17 cellular contexts compared by ENCODE assay signal in genomic region chr11:126414615-126415014, GRCh38. TPM values are rescaled to one million over a fixed set of nuclear protein-coding genes. Genes with fewer than 3 reads are reported as not detected.
DNase-seq lines count a peak whose midpoint lies in the region; ATAC-seq and TF ChIP-seq lines count a peak whose summit lies in the region.
"Had no signal": no experiment of that assay in that cellular context is flagged by ENCODE, and none has a peak within 500 bp of the region (broad histone marks: within the 10 kb centered on the region; RNA-seq: fewer than 3 reads in every experiment).

No MANE protein-coding gene starts in this region.

- no peak overlapping the region for H3K4me3 Mint-ChIP-seq in progenitor cell of endocrine pancreas (ENCODE audit: low read depth)
- H3K4me3 Mint-ChIP-seq: WTC11 had no signal

- CTCF ChIA-PET in mammary epithelial cell (lab: Charles Lee; ENCODE audit: low non-redundant PET) = no interaction called here

- no peak for TF ChIP-seq POLR2A in breast epithelium (IDR thresholded peaks at IDR 0.05)

- H3K27me3 ChIP-seq in breast epithelium (no peaks in the 10 kb centered on the region), mammary epithelial cell (ENCODE audit: insufficient read depth, low read length) (no peaks in the 10 kb centered on the region), left ventricle myocardium inferior (ENCODE audit: low read depth) (no peaks in the 10 kb centered on the region)
- H3K27me3 ChIP-seq: cardiac muscle cell, neutrophil had no signal

- peak overlapping the region; percentile 83 for H3K27ac Mint-ChIP-seq in progenitor cell of endocrine pancreas
- H3K27ac Mint-ChIP-seq: WTC11 had no signal

- H3K36me3 Mint-ChIP-seq in progenitor cell of endocrine pancreas (ENCODE audit: insufficient read depth) = peaks cover 4% of the 10 kb centered on the region

- H3K36me3 ChIP-seq in breast epithelium = no peaks in the 10 kb centered on the region
- peaks cover 3% of the 10 kb centered on the region for H3K36me3 ChIP-seq in mammary epithelial cell (ENCODE audit: insufficient read depth, low read length)
- peaks cover 13% of the 10 kb centered on the region for H3K36me3 ChIP-seq in left ventricle myocardium inferior
- no peaks in the 10 kb centered on the region for H3K36me3 ChIP-seq in urinary bladder (ENCODE audit: insufficient read depth)

- intact Hi-C loops in breast epithelium (cut with DNase I; ENCODE audit: low total_unique reads) (no loop called here), mammary epithelial cell (cut with micrococcal nuclease) (no loop called here), left ventricle myocardium inferior (cut with micrococcal nuclease) (no loop called here)

- H3K9me3 ChIP-seq in breast epithelium (no peaks in the 10 kb centered on the region), mammary epithelial cell (replicated peaks; ENCODE audit: insufficient read depth, low read length) (no peaks in the 10 kb centered on the region), left ventricle myocardium inferior (replicated peaks) (no peaks in the 10 kb centered on the region)
- H3K9me3 ChIP-seq: neutrophil had no signal

- H3K9me3 Mint-ChIP-seq in progenitor cell of endocrine pancreas (ENCODE audit: low read depth) = no peaks in the 10 kb centered on the region
- H3K9me3 Mint-ChIP-seq: WTC11 had no signal

- 87% methylated on average over 5 of the region's 5 CpGs for WGBS in mammary epithelial cell (ENCODE audit: low coverage, missing lambda C conversion rate)
- 42% methylated on average over 5 of the region's 5 CpGs for WGBS in urinary bladder

- no peak for TF ChIP-seq CTCF in breast epithelium (IDR thresholded peaks at IDR 0.05)
- TF ChIP-seq CTCF in mammary epithelial cell (conservative IDR thresholded peaks at IDR 0.05 in 1 of 2, IDR thresholded peaks at IDR 0.05 in 1 of 2; ENCODE audit: extremely low read depth in 1 of 2, insufficient read depth in 1 of 2, low read depth in 1 of 2, low read length in 2 of 2) = no peak
- TF ChIP-seq CTCF in left ventricle myocardium inferior (IDR thresholded peaks at IDR 0.05; ENCODE audit: borderline replicate concordance) = no peak
- no peak for TF ChIP-seq CTCF in progenitor cell of endocrine pancreas (IDR thresholded peaks at IDR 0.05; ENCODE audit: unreplicated experiment)

- H4K20me1 ChIP-seq in mammary epithelial cell (ENCODE audit: insufficient read depth, low read length) = no peaks in the 10 kb centered on the region

- H3K27ac ChIP-seq in breast epithelium = peak overlapping the region; percentile 79 to 90
- no peak overlapping the region for H3K27ac ChIP-seq in mammary epithelial cell (ENCODE audit: insufficient read depth, low read depth, low read length)
- H3K27ac ChIP-seq in left ventricle myocardium inferior (replicated peaks) = peak overlapping the region; percentile 91
- peak overlapping the region; percentile 75 for H3K27ac ChIP-seq in urinary bladder (ENCODE audit: low read depth)
- H3K27ac ChIP-seq: 22Rv1, cardiac muscle cell, neutrophil had no signal

- no peak for ATAC-seq in HG03565 (IDR thresholded peaks at IDR 0.05; ENCODE audit: unreplicated experiment)
- ATAC-seq: WTC11 had no signal

- BruUV-seq in mammary epithelial cell (replicated peaks; lab: Mats Ljungman, UMichigan) = no TSS peak

- no peak overlapping the region for H3K4me2 ChIP-seq in mammary epithelial cell (ENCODE audit: insufficient read depth, low read depth, low read length)

- no peak overlapping the region for H3K9ac ChIP-seq in mammary epithelial cell (ENCODE audit: insufficient read depth, low read length)

- in situ Hi-C loops in mammary epithelial cell (cut with MboI; ENCODE audit: low sequenced_read_pairs in 2 of 2) = loop anchor here in 1 of 2 donors (25.0 kb wide), 1 partner anchor 102 kb away; the partner anchor contains the start of gene DCPS

- peaks cover 2% of the 10 kb centered on the region for H3K4me1 Mint-ChIP-seq in progenitor cell of endocrine pancreas (ENCODE audit: low read depth)

- dilution Hi-C loops in mammary epithelial cell (cut with HindIII; ENCODE audit: low sequenced_read_pairs) = no loop called here

- DNase-seq in breast epithelium (ENCODE audit: low spot score in 2 of 2) = no peak
- no peak for DNase-seq in mammary epithelial cell
- no peak for DNase-seq in left ventricle myocardium inferior
- DNase-seq in progenitor cell of endocrine pancreas (ENCODE audit: low spot score, unreplicated experiment) = no peak
- DNase-seq in stimulated activated naive CD4-positive, alpha-beta T cell treated with Interleukin-2 at 50 U/mL for 16 hours (lab: John Stamatoyannopoulos, UW) = no peak
- DNase-seq in stimulated activated CD4-positive, alpha-beta T cell treated with anti-CD3 and anti-CD28 coated beads, Interleukin-4, amount 100 ng/mL, for 4 hours = no peak
- DNase-seq: activated naive CD4-positive, alpha-beta T cell; NCI-H146; NCI-H510A treated with DMSO at 0.1 percent for 48 hours; stimulated activated CD4-positive, alpha-beta T cell treated with anti-CD3 and anti-CD28 coated beads, Interleukin-12 subunit alpha, Interleukin-12 subunit beta, amount 100 ng/mL, for 4 hours; SW 1271 had no signal

- H3K27me3 Mint-ChIP-seq in progenitor cell of endocrine pancreas = peaks cover 9% of the 10 kb centered on the region

- peaks cover 16 to 23% of the 10 kb centered on the region in 2 donors for H3K4me1 ChIP-seq in breast epithelium
- peaks cover 11% of the 10 kb centered on the region for H3K4me1 ChIP-seq in mammary epithelial cell (ENCODE audit: insufficient read depth, low read length)
- peaks cover 83% of the 10 kb centered on the region for H3K4me1 ChIP-seq in left ventricle myocardium inferior
- no peaks in the 10 kb centered on the region for H3K4me1 ChIP-seq in urinary bladder (ENCODE audit: insufficient read depth)

- no peak overlapping the region for H2AFZ ChIP-seq in mammary epithelial cell (ENCODE audit: low read depth, low read length)

- H3K79me2 ChIP-seq in mammary epithelial cell (ENCODE audit: insufficient read depth, low read length) = no peaks in the 10 kb centered on the region

- H3K4me3 ChIP-seq in breast epithelium (no peak overlapping the region), mammary epithelial cell (replicated peaks in 1 of 3; ENCODE audit: insufficient read depth in 1 of 3, low read depth in 2 of 3, low read length in 3 of 3) (no peak overlapping the region), left ventricle myocardium inferior (no peak overlapping the region), urinary bladder (ENCODE audit: low read depth, low read length) (no peak overlapping the region)
- H3K4me3 ChIP-seq: cardiac muscle cell had no signal

RNA-seq across cellular contexts. Expression of gene ST3GAL4, which starts 59.1 kb away (rescaled TPM):
- total RNA-seq in breast epithelium (10 to 100 TPM; 17.6 to 36.2 (median 32.8) TPM), mammary epithelial cell (10 to 100 TPM; 32.8 to 38.0 TPM), left ventricle myocardium inferior (61.7 TPM), progenitor cell of endocrine pancreas (7.8 and 8.8 TPM in 2 replicates), urinary bladder (35.2 TPM)
- polyA plus RNA-seq in mammary epithelial cell (35.9 TPM), urinary bladder (48.5 TPM)
- 72.9 TPM for polyA minus RNA-seq in mammary epithelial cell
